8 cellular contexts compared by ENCODE assay signal in genomic region chr16:85462405-85463227, GRCh38.
DNase-seq lines count a peak whose midpoint lies in the region; ATAC-seq, FAIRE-seq and TF ChIP-seq lines count a peak whose summit lies in the region.

No MANE protein-coding gene starts in this region.

- BruUV-seq in Panc1 (replicated peaks; lab: Mats Ljungman, UMichigan), result no TSS peak

- H3K4me1 ChIP-seq in Panc1 (ENCODE audit: control insufficient read depth, insufficient read depth, low read length) (peaks cover 60% of the 10 kb centered on the region), pancreas (peaks cover 5 to 29% (median 23%) of the 10 kb centered on the region in 3 donors)

- POLR2A ChIA-PET in Panc1 (lab: Charles Lee), result no interaction called here

- H3K9me3 ChIP-seq in Panc1 (ENCODE audit: control insufficient read depth, insufficient read depth, low read depth, low read length) (no peaks in the 10 kb centered on the region), pancreas (no peaks in the 10 kb centered on the region)

- no peak for TF ChIP-seq CTCF in Panc1 (IDR thresholded peaks at IDR 0.05)
- TF ChIP-seq CTCF in pancreas (IDR thresholded peaks at IDR 0.05), result no peak

- in situ Hi-C loops in Panc1 (cut with HindIII; ENCODE audit: low pct_unique_long_range_greater_than_20kb, low sequenced_read_pairs), result no loop called here

- H3K27me3 ChIP-seq in Panc1 (ENCODE audit: control insufficient read depth, insufficient read depth, low read length) (no peaks in the 10 kb centered on the region), pancreas (no peaks in the 10 kb centered on the region)

- peak overlapping the region; percentile 24 to 36 for H3K4me3 ChIP-seq in Panc1 (ENCODE audit: low read depth in 2 of 2, low read length in 2 of 2)
- H3K4me3 ChIP-seq in pancreas, result peak overlapping the region in 2 of 4 donors; percentile 23 to 24

- peak overlapping the region; percentile 34; the same call in 1 of the 2 replicates for H3K27ac ChIP-seq in Panc1 (ENCODE audit: low read length)
- H3K27ac ChIP-seq in pancreas, result no peak overlapping the region

- intact Hi-C loops in Panc1 (cut with micrococcal nuclease; ENCODE audit: unreplicated experiment), result no loop called here
- intact Hi-C loops in pancreas (cut with DNase I), result no loop called here

- CTCF ChIA-PET in Panc1 (lab: Charles Lee), result no interaction called here

- 6 to 12% methylated on average over 40 to 85 of the region's 85 CpGs for WGBS in pancreas, 2 donors

- H3K36me3 ChIP-seq in Panc1 (ENCODE audit: control insufficient read depth, insufficient read depth, low read length) (no peaks in the 10 kb centered on the region), pancreas (no peaks in the 10 kb centered on the region)

- FAIRE-seq in pancreas (lab: Jason Lieb, UNC), result no peak

- DNase-seq in activated gamma-delta T cell treated with Interleukin-2 at 50 U/mL for 16 hours (peak; percentile 17), activated gamma-delta T cell (lab: John Stamatoyannopoulos, UW) (no peak), Panc1 (ENCODE audit: low read depth, low spot score) (no peak), pancreas (peak in 2 of 6 donors; percentile 33 to 78), occipital lobe (lab: John Stamatoyannopoulos, UW) (no peak), NCI-H1930 (lab: John Stamatoyannopoulos, UW) (no peak)
- peak; percentile 12 for DNase-seq in effector CD8-positive, alpha-beta T cell (lab: John Stamatoyannopoulos, UW)

- ATAC-seq in Panc1 (no peak), pancreas (peak; percentile 24 to 52 (median 44)), GM18873 (IDR thresholded peaks at IDR 0.05; ENCODE audit: low FRiP score, unreplicated experiment) (no peak)

Comparison
In these comparisons a context has a peak if more than half of its experiments do, and no peak if none do; other contexts are left out.
1. DNase-seq: peak in activated gamma-delta T cell treated with Interleukin-2 at 50 U/mL for 16 hours (single experiment) and effector CD8-positive, alpha-beta T cell (single experiment); none in activated gamma-delta T cell (single experiment), Panc1 (single experiment), occipital lobe (single experiment) and NCI-H1930 (0 of 2).
2. ATAC-seq: peak in pancreas (4 of 4); none in Panc1 (single experiment) and GM18873 (single experiment).